ENCODE assay signal across 8 cellular contexts in genomic region chr14:67513631-67514108, GRCh38. TPM values are rescaled to one million over a fixed set of nuclear protein-coding genes. Genes with fewer than 3 reads are reported as not detected.
DNase-seq lines count a peak whose midpoint lies in the region; ATAC-seq and TF ChIP-seq lines count a peak whose summit lies in the region.

No MANE protein-coding gene starts in this region.

- H3K27ac Mint-ChIP-seq in osteocyte (ENCODE audit: unreplicated experiment): no peak overlapping the region

- H3K4me3 ChIP-seq in foreskin fibroblast (ENCODE audit: low read depth in 1 of 2, low read length in 2 of 2): no peak overlapping the region

- peak overlapping the region; percentile 57 for H3K4me3 Mint-ChIP-seq in osteocyte (ENCODE audit: unreplicated experiment)

- TF ChIP-seq CTCF in osteocyte (IDR thresholded peaks at IDR 0.05) (no peak), foreskin fibroblast (IDR thresholded peaks at IDR 0.05; ENCODE audit: low read depth, low read length) (no peak)

- DNase-seq in COLO829 (ENCODE audit: low spot score) (peak; percentile 72), NCI-H2029 treated with DMSO at 0.1 percent for 48 hours (lab: John Stamatoyannopoulos, UW) (peak; percentile 21), cerebellum (ENCODE audit: low spot score) (peak; percentile 86), osteocyte (ENCODE audit: extremely low spot score, unreplicated experiment) (no peak), 8988T (no peak), foreskin fibroblast (no peak), hippocampal formation (lab: John Stamatoyannopoulos, UW) (no peak)

- no peaks in the 10 kb centered on the region for H3K36me3 Mint-ChIP-seq in osteocyte (ENCODE audit: unreplicated experiment)

- H3K9me3 Mint-ChIP-seq in osteocyte (ENCODE audit: unreplicated experiment): no peaks in the 10 kb centered on the region

- ATAC-seq in HG02981 (IDR thresholded peaks at IDR 0.05; ENCODE audit: unreplicated experiment): no peak

- H3K27me3 Mint-ChIP-seq in osteocyte (ENCODE audit: unreplicated experiment): peaks cover 47% of the 10 kb centered on the region

- no peaks in the 10 kb centered on the region for H3K4me1 Mint-ChIP-seq in osteocyte (ENCODE audit: unreplicated experiment)

RNA-seq across cellular contexts. Expression of gene PLEKHH1, which starts 19.4 kb away (rescaled TPM):
- total RNA-seq in cerebellum: 13.2 TPM
- 0.50 and 1.0 TPM in 2 replicates for total RNA-seq in osteocyte

RNA-seq across cellular contexts. Expression of gene TMEM229B, which starts 25.1 kb away (rescaled TPM):
- total RNA-seq in cerebellum (16.0 TPM), osteocyte (0.37 and 0.51 TPM in 2 replicates)

Comparison
In these comparisons a context has a peak if more than half of its experiments do, and no peak if none do; other contexts are left out.
1. DNase-seq: peak in COLO829 (single experiment), NCI-H2029 treated with DMSO at 0.1 percent for 48 hours (single experiment) and cerebellum (single experiment); none in osteocyte (single experiment), 8988T (single experiment), foreskin fibroblast (0 of 2) and hippocampal formation (0 of 2).
2. RNA of gene TMEM229B, which starts 25.1 kb away (total RNA-seq): 16.0 TPM in cerebellum (single experiment); 0.37 to 0.51 TPM in osteocyte; every median in the first group is over 10 times any median in the second.